17 cellular contexts compared by ENCODE assay signal in genomic region chr18:36157441-36157840, GRCh38. TPM values are rescaled to one million over a fixed set of nuclear protein-coding genes. Genes with fewer than 3 reads are reported as not detected.
A peak's percentile ranks its signal among the peaks of the same experiment; 100 is the strongest.
DNase-seq lines count a peak whose midpoint lies in the region; ATAC-seq and TF ChIP-seq lines count a peak whose summit lies in the region.
"Had no signal": no experiment of that assay in that cellular context is flagged by ENCODE, and none has a peak within 500 bp of the region (broad histone marks: within the 10 kb centered on the region; RNA-seq: fewer than 3 reads in every experiment).

No MANE protein-coding gene starts in this region.

- TF ChIP-seq CTCF in astrocyte of the spinal cord (IDR thresholded peaks at IDR 0.05; ENCODE audit: low read depth, low read length) (no peak), right lobe of liver (IDR thresholded peaks at IDR 0.05) (no peak), stomach (IDR thresholded peaks at IDR 0.05) (no peak)

- H3K9me3 Mint-ChIP-seq in stimulated activated naive CD8-positive, alpha-beta T cell treated with anti-CD3 and anti-CD28 coated beads, Interleukin-15, amount 100 ng/mL, for 72 hours, result no peaks in the 10 kb centered on the region
- H3K9me3 Mint-ChIP-seq: activated naive CD4-positive, alpha-beta T cell treated with anti-CD3 and anti-CD28 coated beads, Interleukin-2, amount 10 ng/mL, durations not matched to agents 7 days and 5 days; neural crest cell; T-cell had no signal

- H3K4me1 Mint-ChIP-seq in stimulated activated naive CD8-positive, alpha-beta T cell treated with anti-CD3 and anti-CD28 coated beads, Interleukin-15, amount 100 ng/mL, for 72 hours, result peaks cover 17% of the 10 kb centered on the region
- H3K4me1 Mint-ChIP-seq: activated naive CD4-positive, alpha-beta T cell treated with anti-CD3 and anti-CD28 coated beads, Interleukin-2, amount 10 ng/mL, durations not matched to agents 7 days and 5 days; neural crest cell had no signal

- H3K4me3 Mint-ChIP-seq in stimulated activated naive CD8-positive, alpha-beta T cell treated with anti-CD3 and anti-CD28 coated beads, Interleukin-15, amount 100 ng/mL, for 72 hours, result no peak overlapping the region
- H3K4me3 Mint-ChIP-seq: activated naive CD4-positive, alpha-beta T cell treated with anti-CD3 and anti-CD28 coated beads, Interleukin-2, amount 10 ng/mL, durations not matched to agents 7 days and 5 days; neural crest cell; T-cell had no signal

- intact Hi-C loops in right lobe of liver (cut with DNase I) (no loop called here), stomach (cut with DNase I; ENCODE audit: low total_unique reads) (no loop called here)

- H3K27me3 ChIP-seq in right lobe of liver (no peaks in the 10 kb centered on the region), stomach (no peaks in the 10 kb centered on the region)

- H3K36me3 ChIP-seq in right lobe of liver, result peaks cover 0 to 26% (median 8%) of the 10 kb centered on the region in 4 donors
- H3K36me3 ChIP-seq in stomach, result peaks cover 41 to 100% (median 99%) of the 10 kb centered on the region in 4 donors

- no peak for ATAC-seq in stimulated activated naive CD8-positive, alpha-beta T cell treated with anti-CD3 and anti-CD28 coated beads, Interleukin-15, amount 100 ng/mL, for 72 hours
- no peak for ATAC-seq in stimulated activated naive CD8-positive, alpha-beta T cell treated with anti-CD3 and anti-CD28 coated beads, Interleukin-15, Interleukin-2, amounts not matched to agents 100 U/mL and 50 U/mL, for 24 hours
- ATAC-seq in right lobe of liver, result peak in 2 of 4 donors; percentile 32 to 34
- no peak for ATAC-seq in HG03565 (IDR thresholded peaks at IDR 0.05; ENCODE audit: unreplicated experiment)
- no peak for ATAC-seq in GM21515 (IDR thresholded peaks at IDR 0.05; ENCODE audit: unreplicated experiment)
- no peak for ATAC-seq in HG03135 (IDR thresholded peaks at IDR 0.05; ENCODE audit: unreplicated experiment)
- ATAC-seq: T-cell had no signal

- TF ChIP-seq EP300 in stomach (IDR thresholded peaks at IDR 0.05), result no peak

- H3K4me3 ChIP-seq in astrocyte of the spinal cord (ENCODE audit: low read depth, low read length) (no peak overlapping the region), right lobe of liver (peak overlapping the region in 2 of 3 donors; percentile 29 to 46), stomach (no peak overlapping the region)

- no peak for TF ChIP-seq POLR2A in right lobe of liver (IDR thresholded peaks at IDR 0.05)
- no peak for TF ChIP-seq POLR2A in stomach (IDR thresholded peaks at IDR 0.05)

- H3K27ac Mint-ChIP-seq in stimulated activated naive CD8-positive, alpha-beta T cell treated with anti-CD3 and anti-CD28 coated beads, Interleukin-15, amount 100 ng/mL, for 72 hours, result peak overlapping the region; percentile 2 to 34
- H3K27ac Mint-ChIP-seq: activated naive CD4-positive, alpha-beta T cell treated with anti-CD3 and anti-CD28 coated beads, Interleukin-2, amount 10 ng/mL, durations not matched to agents 7 days and 5 days had no signal

- no peaks in the 10 kb centered on the region for H3K27me3 Mint-ChIP-seq in stimulated activated naive CD8-positive, alpha-beta T cell treated with anti-CD3 and anti-CD28 coated beads, Interleukin-15, amount 100 ng/mL, for 72 hours
- H3K27me3 Mint-ChIP-seq: activated naive CD4-positive, alpha-beta T cell treated with anti-CD3 and anti-CD28 coated beads, Interleukin-2, amount 10 ng/mL, durations not matched to agents 7 days and 5 days; T-cell had no signal

- in situ Hi-C loops in astrocyte of the spinal cord (cut with HindIII; ENCODE audit: low sequenced_read_pairs), result no loop called here

- H3K27ac ChIP-seq in right lobe of liver (peak overlapping the region; percentile 63 to 86 (median 74)), stomach (no peak overlapping the region)

- H3K9me3 ChIP-seq in right lobe of liver (no peaks in the 10 kb centered on the region), stomach (no peaks in the 10 kb centered on the region)
- H3K9me3 ChIP-seq: Caco-2 had no signal

- no peak for DNase-seq in stimulated activated naive CD8-positive, alpha-beta T cell treated with anti-CD3 and anti-CD28 coated beads, Interleukin-15, amount 100 ng/mL, for 72 hours
- DNase-seq in stimulated activated naive CD8-positive, alpha-beta T cell treated with anti-CD3 and anti-CD28 coated beads, Interleukin-15, Interleukin-2, amounts not matched to agents 100 U/mL and 50 U/mL, for 24 hours, result no peak
- DNase-seq in astrocyte of the spinal cord (ENCODE audit: low read depth, low spot score) (peak; percentile 11), right lobe of liver (no peak), stomach (no peak)
- DNase-seq: activated naive CD4-positive, alpha-beta T cell treated with anti-CD3 and anti-CD28 coated beads, Interleukin-2, amount 10 ng/mL, durations not matched to agents 7 days and 5 days; Caco-2; cerebellar nuclear complex; GF-D8; NCI-H146; NCI-H345; substantia nigra; T-cell had no signal

- H3K4me1 ChIP-seq in right lobe of liver (peaks cover 0 to 74% (median 11%) of the 10 kb centered on the region in 4 donors), stomach (no peaks in the 10 kb centered on the region)
- H3K4me1 ChIP-seq: Caco-2 had no signal

RNA-seq across cellular contexts. Expression of gene ELP2, which starts 27.7 kb away (rescaled TPM):
- total RNA-seq in right lobe of liver (10 to 100 TPM; 26.9 to 58.7 (median 50.3) TPM), stomach (100 to 1,000 TPM in 2 of 5 donors, 10 to 100 TPM in 3; 24.1 to 278 (median 87.5) TPM)
- 10 to 100 TPM; 55.8 to 69.2 (median 56.5) TPM for polyA plus RNA-seq in stomach

RNA-seq across cellular contexts. Expression of gene SLC39A6, which starts 28.3 kb away (rescaled TPM):
- total RNA-seq in right lobe of liver, result 10 to 100 TPM in 2 of 6 experiments, 1 to 10 TPM in 4; 6.5 to 13.2 (median 8.7) TPM
- total RNA-seq in stomach, result 10 to 100 TPM in 4 of 5 donors, 1 to 10 TPM in 1; 5.3 to 33.9 (median 22.6) TPM
- polyA plus RNA-seq in stomach, result 1 to 10 TPM; 4.0 to 7.7 (median 6.5) TPM

RNA-seq across cellular contexts. Expression of gene MOCOS, which starts 29.9 kb away (rescaled TPM):
- 10 to 100 TPM; 12.2 to 35.2 (median 25.2) TPM for total RNA-seq in right lobe of liver
- total RNA-seq in stomach, result 1 to 10 TPM in 4 of 5 donors, under 1 TPM in 1; 0.45 to 4.1 (median 1.5) TPM
- 1 to 10 TPM; 2.5 to 4.6 (median 2.9) TPM for polyA plus RNA-seq in stomach

Comparison
In these comparisons a context has a peak if more than half of its experiments do, and no peak if none do; other contexts are left out.
1. H3K4me3 ChIP-seq: peak in right lobe of liver (2 of 3); none in astrocyte of the spinal cord (single experiment) and stomach (0 of 4).
2. H3K27ac ChIP-seq: peak in right lobe of liver (3 of 3); none in stomach (0 of 5).